8 cellular contexts compared by ENCODE assay signal in genomic region chr14:22900088-22900799, GRCh38. TPM values are rescaled to one million over a fixed set of nuclear protein-coding genes. Genes with fewer than 3 reads are reported as not detected.
A peak's percentile ranks its signal among the peaks of the same experiment; 100 is the strongest.
DNase-seq lines count a peak whose midpoint lies in the region; ATAC-seq and TF ChIP-seq lines count a peak whose summit lies in the region.

No MANE protein-coding gene starts in this region.

- peaks cover 2% of the 10 kb centered on the region; the same call in 1 of the 2 replicates for H4K20me1 ChIP-seq in DOHH2 (ENCODE audit: control insufficient read depth, insufficient read depth, low read depth, low read length)
- H4K20me1 ChIP-seq in neural cell (ENCODE audit: insufficient read depth) = no peaks in the 10 kb centered on the region

- TF ChIP-seq EP300 in neural cell (conservative IDR thresholded peaks at IDR 0.05; ENCODE audit: poor library complexity, severe bottlenecking) = no peak

- TF ChIP-seq RAD21 in neural cell (conservative IDR thresholded peaks at IDR 0.05) = peak; percentile 75

- H3K36me3 ChIP-seq in DOHH2 (ENCODE audit: control insufficient read depth, low read length) (peaks cover 64% of the 10 kb centered on the region), neural cell (ENCODE audit: insufficient read depth, low read length) (peaks cover 6% of the 10 kb centered on the region)

- TF ChIP-seq CTCF in DOHH2 (IDR thresholded peaks at IDR 0.05; ENCODE audit: low read depth, low read length, poor library complexity, severe bottlenecking) (peak; percentile 67), fibroblast of pulmonary artery (IDR thresholded peaks at IDR 0.05; ENCODE audit: low read length, missing control alignments) (peak; percentile 69), neural cell (IDR thresholded peaks at IDR 0.05; ENCODE audit: poor library complexity, severe bottlenecking) (peak; percentile 75)

- H3K27ac ChIP-seq in DOHH2 (ENCODE audit: low read depth, low read length) = no peak overlapping the region; the same call in 1 of the 2 replicates
- H3K27ac ChIP-seq in neural cell (ENCODE audit: low read length) = no peak overlapping the region

- H3K4me2 ChIP-seq in DOHH2 (ENCODE audit: low read length) (no peak overlapping the region), neural cell (ENCODE audit: low read length) (no peak overlapping the region)

- H3K27me3 ChIP-seq in DOHH2 (ENCODE audit: control insufficient read depth, low read length) (no peaks in the 10 kb centered on the region), neural cell (ENCODE audit: insufficient read depth, low read depth, low read length) (no peaks in the 10 kb centered on the region)

- H2AFZ ChIP-seq in neural cell (ENCODE audit: low read depth, low read length) = no peak overlapping the region

- peak; percentile 58 for ATAC-seq in HG02870 (IDR thresholded peaks at IDR 0.05; ENCODE audit: unreplicated experiment)
- no peak for ATAC-seq in GM21515 (IDR thresholded peaks at IDR 0.05; ENCODE audit: unreplicated experiment)

- H3K9me3 ChIP-seq in DOHH2 (ENCODE audit: control insufficient read depth, insufficient read depth, low read length) = no peaks in the 10 kb centered on the region
- no peaks in the 10 kb centered on the region for H3K9me3 ChIP-seq in neural cell (ENCODE audit: low read length)

- no peak overlapping the region for H3K4me3 ChIP-seq in DOHH2 (ENCODE audit: low read length)
- no peak overlapping the region for H3K4me3 ChIP-seq in fibroblast of pulmonary artery (replicated peaks; ENCODE audit: low read depth, low read length)
- H3K4me3 ChIP-seq in neural cell (ENCODE audit: low read length) = no peak overlapping the region

- H3K79me2 ChIP-seq in DOHH2 (ENCODE audit: control insufficient read depth, low read length) (no peaks in the 10 kb centered on the region), neural cell (replicated peaks; ENCODE audit: insufficient read depth, low read length) (no peaks in the 10 kb centered on the region)

- H3F3A ChIP-seq in DOHH2 (ENCODE audit: control insufficient read depth, insufficient read depth) (peaks cover 20% of the 10 kb centered on the region), neural cell (ENCODE audit: insufficient read depth, low read length, poor library complexity, severe bottlenecking) (no peaks in the 10 kb centered on the region)

- H3K9ac ChIP-seq in neural cell (ENCODE audit: low read length) = no peak overlapping the region

- H3K9me2 ChIP-seq in DOHH2 (replicated peaks; ENCODE audit: control insufficient read depth, low read length) (no peaks in the 10 kb centered on the region), neural cell (ENCODE audit: insufficient read depth, low read length) (no peaks in the 10 kb centered on the region)

- peaks cover 8% of the 10 kb centered on the region for H3K4me1 ChIP-seq in DOHH2 (ENCODE audit: control insufficient read depth, low read length)

- DNase-seq in NCI-H460 (ENCODE audit: extremely low read depth, low read depth) (peak; percentile 73), fibroblast of pulmonary artery (ENCODE audit: low read depth) (peak; percentile 82), cerebellar nuclear complex (lab: John Stamatoyannopoulos, UW) (no peak)
- DNase-seq in activated CD4-positive, alpha-beta T cell treated with anti-CD3 and anti-CD28 coated beads, Interleukin-2, amount 50 U/mL, for 1 hour = peak; percentile 23

TF ChIP-seq in neural cell, 6 proteins besides CTCF, POLR2A, EP300 and RAD21:
- peak; percentile 88 for TF ChIP-seq SMC3 (conservative IDR thresholded peaks at IDR 0.05; ENCODE audit: poor library complexity)
- no peak for TF ChIP-seq REST (IDR thresholded peaks at IDR 0.05; ENCODE audit: borderline replicate concordance)
- no peak for TF ChIP-seq MXI1 (conservative IDR thresholded peaks at IDR 0.05; ENCODE audit: poor library complexity, severe bottlenecking)
TF ChIP-seq in neural cell: peak in this region for 1.

RNA-seq across cellular contexts. Expression of gene REM2, which starts 17.2 kb away (rescaled TPM):
- 0.32 and 0.37 TPM in 2 replicates for total RNA-seq in NCI-H460 (2014; rRNA removed; shearing (Covaris generic))
- 1.2 TPM in 1 of 2 replicates, not detected in the other for polyA plus RNA-seq in NCI-H460 (2014; cell fraction: nucleus; rRNA removed)
- 28.6 and 31.1 TPM in 2 replicates for polyA plus RNA-seq in neural cell
- 21.9 and 29.5 TPM in 2 replicates for polyA minus RNA-seq in neural cell

RNA-seq across cellular contexts. Expression of gene RBM23, which starts 18.7 kb away (rescaled TPM):
- 54.4 and 64.8 TPM in 2 replicates for total RNA-seq in NCI-H460 (2014; rRNA removed; shearing (Covaris generic))
- 93.9 and 125 TPM in 2 replicates for polyA plus RNA-seq in NCI-H460 (2014; cell fraction: nucleus; rRNA removed)
- polyA plus RNA-seq in neural cell = 83.7 and 96.7 TPM in 2 replicates
- 90.8 and 175 TPM in 2 replicates for polyA minus RNA-seq in neural cell

RNA-seq across cellular contexts. Expression of gene LRP10, which starts 28.7 kb away (rescaled TPM):
- total RNA-seq in NCI-H460 (2014; rRNA removed; shearing (Covaris generic)) = 102 and 107 TPM in 2 replicates
- 80.0 and 97.8 TPM in 2 replicates for polyA plus RNA-seq in NCI-H460 (2014; cell fraction: nucleus; rRNA removed)
- polyA plus RNA-seq in neural cell = 0.22 and 1.1 TPM in 2 replicates
- polyA minus RNA-seq in neural cell = 0.24 and 0.58 TPM in 2 replicates

RNA-seq across cellular contexts. Expression of gene PRMT5, which starts 28.9 kb away (rescaled TPM):
- total RNA-seq in NCI-H460 (2014; rRNA removed; shearing (Covaris generic)) = 147 and 170 TPM in 2 replicates
- polyA plus RNA-seq in NCI-H460 (2014; cell fraction: nucleus; rRNA removed) = 119 and 179 TPM in 2 replicates
- 102 and 114 TPM in 2 replicates for polyA plus RNA-seq in neural cell
- 83.9 and 97.9 TPM in 2 replicates for polyA minus RNA-seq in neural cell

RNA-seq across cellular contexts. Expression of gene HAUS4, which starts 56.6 kb away (rescaled TPM):
- total RNA-seq in NCI-H460 (2014; rRNA removed; shearing (Covaris generic)) = 77.6 and 81.7 TPM in 2 replicates
- 121 and 135 TPM in 2 replicates for polyA plus RNA-seq in NCI-H460 (2014; cell fraction: nucleus; rRNA removed)
- 3.2 and 12.1 TPM in 2 replicates for polyA plus RNA-seq in neural cell
- polyA minus RNA-seq in neural cell = 4.6 and 7.3 TPM in 2 replicates

Comparison
In these comparisons a context has a peak if more than half of its experiments do, and no peak if none do; other contexts are left out.
1. DNase-seq: peak in NCI-H460 (single experiment), activated CD4-positive, alpha-beta T cell treated with anti-CD3 and anti-CD28 coated beads, Interleukin-2, amount 50 U/mL, for 1 hour (single experiment) and fibroblast of pulmonary artery (single experiment); none in cerebellar nuclear complex (0 of 2).
2. Peak in every context shown above with its lines, with median percentiles within 50 percentile points of each other: CTCF ChIP-seq.